In the genomic region with DNA sequence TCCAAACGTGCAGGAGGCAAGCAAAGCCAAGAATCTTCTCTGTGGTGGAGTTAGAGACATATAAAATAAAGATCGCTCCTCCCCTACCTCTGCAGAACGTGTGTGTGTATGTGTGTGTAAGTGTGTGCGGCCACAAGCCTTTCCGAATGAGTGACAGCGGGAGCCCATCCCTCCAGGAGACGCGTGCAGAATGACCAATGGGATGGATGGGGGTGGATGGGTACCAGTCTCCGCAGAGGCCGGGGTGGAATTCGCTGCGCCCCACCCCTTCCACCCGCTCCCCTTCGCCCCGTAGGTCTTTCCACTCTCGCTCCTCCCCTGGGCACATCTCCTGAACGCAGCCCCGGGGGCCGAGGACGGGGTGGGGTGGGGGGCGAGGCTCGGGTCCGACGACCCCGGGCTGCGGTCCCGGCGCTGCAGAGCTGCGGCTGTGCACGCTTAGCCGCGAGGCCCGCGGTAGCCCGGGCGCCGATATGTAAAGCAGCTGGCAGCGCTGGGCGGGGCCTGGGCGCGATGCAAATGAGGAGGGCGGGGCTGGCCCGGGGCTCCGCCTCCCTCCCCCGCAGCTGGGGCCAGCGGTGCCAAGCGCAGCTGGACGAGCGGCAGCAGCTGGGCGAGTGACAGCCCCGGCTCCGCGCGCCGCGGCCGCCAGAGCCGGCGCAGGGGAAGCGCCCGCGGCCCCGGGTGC, we compare ENCODE assay signal across 8 cellular contexts. TPM values are rescaled to one million over a fixed set of nuclear protein-coding genes. Genes with fewer than 3 reads are reported as not detected.
DNase-seq lines count a peak whose midpoint lies in the region; ATAC-seq and TF ChIP-seq lines count a peak whose summit lies in the region.

A gene (plus strand): TSS at position 594 of the 688 bp plus-strand sequence.

- no peak within 1 kb of the TSS for H2AK5ac ChIP-seq in IMR-90 (ENCODE audit: low read depth, low read length)

- H3K4me1 ChIP-seq in IMR-90 (ENCODE audit: control insufficient read depth, insufficient read depth, low read length) = no peaks in the 10 kb centered on the region
- H3K4me1 ChIP-seq in body of pancreas = peaks cover 5% of the 10 kb centered on the region

- no peak within 1 kb of the TSS for H3K4ac ChIP-seq in IMR-90 (ENCODE audit: low read depth, low read length)

- no peak within 1 kb of the TSS for H3K56ac ChIP-seq in IMR-90 (ENCODE audit: extremely low read depth, insufficient read depth, low read length)

- CTCF ChIA-PET in IMR-90 (lab: Yijun Ruan, JAX) (no interaction called here), Calu3 (lab: Charles Lee) (no interaction called here)

- no peak for TF ChIP-seq POLR2A in IMR-90 (IDR thresholded peaks at IDR 0.05; ENCODE audit: low read depth, low read length)
- TF ChIP-seq POLR2A in body of pancreas (IDR thresholded peaks at IDR 0.05) = no peak

- H3K27ac ChIP-seq in IMR-90 (ENCODE audit: insufficient read depth, low read length) = no peak within 1 kb of the TSS
- no peak within 1 kb of the TSS for H3K27ac ChIP-seq in body of pancreas

- TF ChIP-seq CTCF in GM20000 (IDR thresholded peaks at IDR 0.05; ENCODE audit: extremely low read depth, missing control alignments) (no peak), IMR-90 (conservative IDR thresholded peaks at IDR 0.05; ENCODE audit: low read depth, low read length) (no peak), body of pancreas (IDR thresholded peaks at IDR 0.05) (no peak), Calu3 (IDR thresholded peaks at IDR 0.05; ENCODE audit: unreplicated experiment) (no peak)

- H3K4me3 Mint-ChIP-seq in immature natural killer cell = peak within 1 kb of the TSS; percentile 94 to 99 (median 98)
- no peak within 1 kb of the TSS for H3K4me3 Mint-ChIP-seq in Calu3 (ENCODE audit: low read depth, unreplicated experiment)

- POLR2A ChIA-PET in IMR-90 (lab: Charles Lee; ENCODE audit: unreplicated experiment) = no interaction called here

- no peak within 1 kb of the TSS for H2BK5ac ChIP-seq in IMR-90 (ENCODE audit: low read depth, low read length, poor library complexity, severe bottlenecking)

- H3K36me3 Mint-ChIP-seq in immature natural killer cell = peaks cover 4 to 12% (median 4%) of the 10 kb centered on the region in 3 donors
- no peaks in the 10 kb centered on the region for H3K36me3 Mint-ChIP-seq in Calu3 (ENCODE audit: insufficient read depth, unreplicated experiment)

- intact Hi-C loops in IMR-90 (cut with micrococcal nuclease) (loop anchor here (5.0 kb wide), 1 partner anchor 72 kb away; no protein-coding TSS in a partner anchor), body of pancreas (cut with DNase I) (no loop called here), Calu3 (cut with micrococcal nuclease; ENCODE audit: unreplicated experiment) (no loop called here)

- no peak within 1 kb of the TSS for H4K91ac ChIP-seq in IMR-90 (ENCODE audit: insufficient read depth, low read depth, low read length)

- H3K9me3 Mint-ChIP-seq in immature natural killer cell (peaks cover 0 to 8% (median 4%) of the 10 kb centered on the region in 6 donors), Calu3 (ENCODE audit: low read depth, unreplicated experiment) (no peaks in the 10 kb centered on the region)

- peak; percentile 41 for DNase-seq in DMS114 treated with DMSO at 0.1 percent for 48 hours (lab: John Stamatoyannopoulos, UW; ENCODE audit: unreplicated experiment)
- DNase-seq in GM20000 (ENCODE audit: low spot score) = peak; percentile 97
- peak; percentile 14 for DNase-seq in IMR-90
- peak; percentile 90 for DNase-seq in UCSD-AML1 (lab: John Stamatoyannopoulos, UW; ENCODE audit: unreplicated experiment)
- peak in 3 of 4 donors; percentile 20 to 62 (median 51) for DNase-seq in body of pancreas
- DNase-seq in immature natural killer cell = peak; percentile 90 to 92 (median 91)
- peak; percentile 90 for DNase-seq in stimulated activated CD4-positive, alpha-beta T cell treated with anti-CD3 and anti-CD28 coated beads, Interleukin-12 subunit alpha, Interleukin-12 subunit beta, amount 100 ng/mL, for 4 hours
- no peak for DNase-seq in Calu3

- H3K4me3 ChIP-seq in IMR-90 (ENCODE audit: insufficient read depth, low read depth, low read length) (no peak within 1 kb of the TSS), body of pancreas (no peak within 1 kb of the TSS)

- no peak within 1 kb of the TSS for H3K9ac ChIP-seq in IMR-90 (ENCODE audit: low read depth, low read length)

- H3K36me3 ChIP-seq in IMR-90 (ENCODE audit: control insufficient read depth, insufficient read depth, low read length) = no peaks in the 10 kb centered on the region
- H3K36me3 ChIP-seq in body of pancreas (replicated peaks in 1 of 2; ENCODE audit: insufficient read depth in 1 of 2, low read depth in 2 of 2) = no peaks in the 10 kb centered on the region

- no peaks in the 10 kb centered on the region for H3K9me1 ChIP-seq in IMR-90 (ENCODE audit: insufficient read depth, low read length)

- H3K79me1 ChIP-seq in IMR-90 (ENCODE audit: low read depth in 1 of 2, low read length in 2 of 2) = no peaks in the 10 kb centered on the region

- peaks cover 2 to 7% (median 7%) of the 10 kb centered on the region in 3 donors for H3K27me3 Mint-ChIP-seq in immature natural killer cell (ENCODE audit: low read depth in 3 of 3)
- H3K27me3 Mint-ChIP-seq in Calu3 (ENCODE audit: unreplicated experiment) = peaks cover 82% of the 10 kb centered on the region

- no peak within 1 kb of the TSS for H2BK120ac ChIP-seq in IMR-90 (ENCODE audit: low read depth, low read length)

- TF ChIP-seq RAD21 in IMR-90 (IDR thresholded peaks at IDR 0.05; ENCODE audit: low read length) = no peak

- no peak within 1 kb of the TSS for H4K8ac ChIP-seq in IMR-90 (ENCODE audit: low read depth in 2 of 2, low read length in 2 of 2)

- H3K27ac Mint-ChIP-seq in immature natural killer cell = peak within 1 kb of the TSS; percentile 77 to 93 (median 82)
- H3K27ac Mint-ChIP-seq in Calu3 (ENCODE audit: unreplicated experiment) = no peak within 1 kb of the TSS

- 1% methylated on average over 25 of the region's 63 CpGs; no CpG with 5 or more reads in 1 of the 2 experiments for WGBS in IMR-90 (ENCODE audit: extremely low coverage in 2 of 2, insufficient read length in 1 of 2), 2 experiments
- WGBS in body of pancreas, 2 donors = 0 to 2% methylated on average over 8 to 59 of the region's 63 CpGs

- no peak within 1 kb of the TSS for H2BK20ac ChIP-seq in IMR-90 (ENCODE audit: low read depth, low read length)

- no peaks in the 10 kb centered on the region for H4K20me1 ChIP-seq in IMR-90 (ENCODE audit: insufficient read depth, low read length)

- peak; percentile 95 for ATAC-seq in IMR-90 (ENCODE audit: low read depth)
- no peak for ATAC-seq in body of pancreas

- dilution Hi-C loops in IMR-90 (cut with HindIII; ENCODE audit: low sequenced_read_pairs, unreplicated experiment) = no loop called here

- H3K14ac ChIP-seq in IMR-90 (replicated peaks; ENCODE audit: low read depth, low read length) = no peak within 1 kb of the TSS

- H2BK15ac ChIP-seq in IMR-90 (ENCODE audit: low read depth, low read length) = no peak within 1 kb of the TSS

- H3K4me2 ChIP-seq in IMR-90 (ENCODE audit: low read depth, low read length) = peak within 1 kb of the TSS; percentile 34; the same call in 1 of the 2 replicates

- H3K23ac ChIP-seq in IMR-90 (ENCODE audit: low read depth, low read length) = no peak within 1 kb of the TSS

- H3K18ac ChIP-seq in IMR-90 (ENCODE audit: low read depth, low read length) = no peak within 1 kb of the TSS

- H2AK9ac ChIP-seq in IMR-90 (replicated peaks; ENCODE audit: low read depth, low read length, poor library complexity) = no peak within 1 kb of the TSS

- peaks cover 46 to 48% of the 10 kb centered on the region in 2 donors for H3K4me1 Mint-ChIP-seq in immature natural killer cell
- H3K4me1 Mint-ChIP-seq in Calu3 (ENCODE audit: low read depth, unreplicated experiment) = no peaks in the 10 kb centered on the region

- H3K9me3 ChIP-seq in IMR-90 (ENCODE audit: control insufficient read depth, insufficient read depth, low read length) = no peaks in the 10 kb centered on the region
- H3K9me3 ChIP-seq in body of pancreas = no peaks in the 10 kb centered on the region

- H2AFZ ChIP-seq in IMR-90 (replicated peaks; ENCODE audit: low read length, poor library complexity) = peak within 1 kb of the TSS; percentile 32

- in situ Hi-C loops in IMR-90 (cut with MboI; ENCODE audit: low sequenced_read_pairs) = no loop called here

- BruUV-seq in IMR-90 (replicated peaks; lab: Mats Ljungman, UMichigan) = no TSS peak
- no TSS peak for BruUV-seq in Calu3 (replicated peaks; lab: Mats Ljungman, UMichigan)

- no peak within 1 kb of the TSS for H4K5ac ChIP-seq in IMR-90 (ENCODE audit: low read depth, low read length)

- H3K27me3 ChIP-seq in IMR-90 (ENCODE audit: control insufficient read depth, insufficient read depth, low read length) (peaks cover 19% of the 10 kb centered on the region), body of pancreas (no peaks in the 10 kb centered on the region)

TF ChIP-seq in IMR-90, 13 proteins besides CTCF, POLR2A, EP300 and RAD21:
- TF ChIP-seq MAZ (IDR thresholded peaks at IDR 0.05; ENCODE audit: borderline replicate concordance, low read depth, low read length) (no peak), MAFK (IDR thresholded peaks at IDR 0.05; ENCODE audit: low read depth, low read length) (no peak), BHLHE40 (IDR thresholded peaks at IDR 0.05; ENCODE audit: low read depth, low read length) (no peak)

RNA-seq across cellular contexts. Expression of the gene that starts here (rescaled TPM):
- total RNA-seq in IMR-90 (2012; rRNA removed) (under 0.01 TPM in 1 of 2 replicates, not detected in the other), body of pancreas (10 to 100 TPM in 1 of 2 donors, under 1 TPM in 1; 0.33 to 10.6 TPM), Calu3 (2022) (not detected in 2 replicates)
- polyA plus RNA-seq in IMR-90 (2012; rRNA removed) (not detected in 2 replicates), immature natural killer cell (100 to 1,000 TPM in 2 of 3 donors, 10 to 100 TPM in 1; 78.7 to 110 (median 104) TPM)
- not detected in 2 replicates for polyA plus RNA-seq in IMR-90 (2012; cell fraction: cytosol; rRNA removed)
- not detected in 2 replicates for polyA plus RNA-seq in IMR-90 (2012; cell fraction: nucleus; rRNA removed; ENCODE audit: low replicate concordance)

Comparison
In these comparisons a context has a peak if more than half of its experiments do, and no peak if none do; other contexts are left out.
1. RNA of the gene that starts here (polyA plus RNA-seq): 78.7 to 110 TPM in immature natural killer cell; not detected in IMR-90; every median in the first group is over 10 times any median in the second.
2. Peak in DNase-seq, ATAC-seq and H3K4me2 ChIP-seq in IMR-90; RNA of the gene not detected or under 1 TPM.